27 cellular contexts compared by ENCODE assay signal in the genomic region with DNA sequence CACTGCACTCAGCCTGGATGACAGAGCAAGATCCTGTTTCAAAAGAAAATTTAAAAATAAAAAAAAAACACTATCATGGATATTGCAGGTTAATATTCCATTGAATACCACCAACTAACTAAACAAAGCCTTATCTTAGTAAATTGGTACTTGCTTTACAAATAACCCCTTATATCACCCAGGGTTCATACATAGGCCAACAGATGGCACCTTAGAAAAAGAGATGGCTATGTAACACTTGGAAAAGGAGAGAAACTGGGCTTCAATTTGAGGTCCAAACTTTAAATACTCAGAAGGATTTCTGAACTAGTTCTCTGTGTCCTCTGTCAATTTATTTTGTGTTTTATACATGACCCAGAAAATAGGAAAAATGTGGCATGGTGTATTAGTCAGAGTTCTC.
"Had no signal": no experiment of that assay in that cellular context is flagged by ENCODE, and none has a peak within 500 bp of the region (broad histone marks: within the 10 kb centered on the region; RNA-seq: fewer than 3 reads in every experiment).

No MANE protein-coding gene starts in this region.

- H3K27ac ChIP-seq: stomach, suprapubic skin, testis, thoracic aorta, thyroid gland, tibial artery, tibial nerve, transverse colon, upper lobe of left lung, upper lobe of right lung, uterus, vagina had no signal

- DNase-seq: stimulated activated CD4-positive, alpha-beta T cell treated with anti-CD3 and anti-CD28 coated beads, Interleukin-2, amount 100 ng/mL, for 48 hours; stimulated activated CD4-positive, alpha-beta T cell treated with anti-CD3 and anti-CD28 coated beads, Interleukin-4, amount 100 ng/mL, for 1 hour; stimulated activated CD4-positive, alpha-beta T cell treated with anti-CD3 and anti-CD28 coated beads, Interleukin-4, amount 100 ng/mL, for 24 hours; stimulated activated CD4-positive, alpha-beta T cell treated with anti-CD3 and anti-CD28 coated beads, Interleukin-4, amount 100 ng/mL, for 4 hours; stimulated activated CD8-positive, alpha-beta memory T cell treated with anti-CD3 and anti-CD28 coated beads, Interleukin-4, amount 100 ng/mL, for 48 hours; stimulated activated naive B cell treated with anti-CD40 and anti-IgM and Interleukin-4, amounts not matched to agents 10 μg/mL and 1 μg/mL and 100 μg/mL, for 72 hours; stimulated activated naive CD4-positive, alpha-beta T cell; stimulated activated naive CD4-positive, alpha-beta T cell treated with Interleukin-2 at 50 U/mL for 16 hours; stimulated activated naive CD8-positive, alpha-beta T cell treated with anti-CD3 and anti-CD28 coated beads, Interleukin-15, amount 100 ng/mL, for 72 hours; stimulated activated naive CD8-positive, alpha-beta T cell treated with anti-CD3 and anti-CD28 coated beads, Interleukin-15, Interleukin-2, amounts not matched to agents 100 U/mL and 50 U/mL, for 24 hours; stomach; substantia nigra; testis; thyroid gland; tibial artery; transverse colon; trophoblast cell; upper lobe of left lung; upper lobe of right lung; uterus had no signal

- H3K9me3 ChIP-seq: suprapubic skin, testis, thoracic aorta, thyroid gland, tibial artery, tibial nerve, transverse colon, upper lobe of left lung, upper lobe of right lung, uterus, vagina had no signal

- H3K4me3 ChIP-seq: stomach, suprapubic skin, testis, thoracic aorta, thyroid gland, tibial artery, tibial nerve, transverse colon, upper lobe of left lung, upper lobe of right lung, uterus, vagina had no signal

- FAIRE-seq: urothelium cell line had no signal

- H3K36me3 ChIP-seq: stomach, suprapubic skin, thoracic aorta, thyroid gland, tibial artery, tibial nerve, transverse colon, upper lobe of left lung, upper lobe of right lung, uterus, vagina had no signal

- H3K27me3 ChIP-seq: stomach, suprapubic skin, testis, thyroid gland, tibial artery, tibial nerve, transverse colon, upper lobe of left lung, upper lobe of right lung, uterus, vagina had no signal

- ATAC-seq: stimulated activated effector memory CD8-positive, alpha-beta T cell treated with anti-CD3 and anti-CD28 coated beads, Interleukin-12 subunit alpha, Interleukin-12 subunit beta, amount 100 ng/mL, for 72 hours; stimulated activated memory B cell treated with anti-CD40 and anti-IgM and Interleukin-4, amounts not matched to agents 10 μg/mL and 1 μg/mL and 100 μg/mL, for 72 hours; stimulated activated naive B cell treated with anti-CD40 and anti-IgM and Interleukin-4, amounts not matched to agents 10 μg/mL and 1 μg/mL and 100 μg/mL, for 72 hours; stimulated activated naive CD8-positive, alpha-beta T cell treated with anti-CD3 and anti-CD28 coated beads, Interleukin-15, amount 100 ng/mL, for 72 hours; stimulated activated naive CD8-positive, alpha-beta T cell treated with anti-CD3 and anti-CD28 coated beads, Interleukin-15, Interleukin-2, amounts not matched to agents 100 U/mL and 50 U/mL, for 24 hours; upper lobe of right lung had no signal

- H3K4me1 ChIP-seq: stomach, suprapubic skin, testis, thyroid gland, tibial artery, tibial nerve, transverse colon, upper lobe of left lung, upper lobe of right lung, uterus, vagina had no signal
